In genomic region chr4:143382539-143382938, GRCh38 we compare ENCODE assay signal across 11 cellular contexts. TPM values are rescaled to one million over a fixed set of nuclear protein-coding genes. Genes with fewer than 3 reads are reported as not detected.
A peak's percentile ranks its signal among the peaks of the same experiment; 100 is the strongest.
DNase-seq lines count a peak whose midpoint lies in the region; ATAC-seq and TF ChIP-seq lines count a peak whose summit lies in the region.
"Had no signal": no experiment of that assay in that cellular context is flagged by ENCODE, and none has a peak within 500 bp of the region (broad histone marks: within the 10 kb centered on the region; RNA-seq: fewer than 3 reads in every experiment).

No MANE protein-coding gene starts in this region.

- H3K4me1 Mint-ChIP-seq in chondrocyte (ENCODE audit: low read depth) = peaks cover 63% of the 10 kb centered on the region

- no peak for TF ChIP-seq POLR2A in upper lobe of left lung (IDR thresholded peaks at IDR 0.05)

- no peaks in the 10 kb centered on the region for H3K36me3 ChIP-seq in mesenchymal stem cell (ENCODE audit: control insufficient read depth in 1 of 2, insufficient read depth in 2 of 2, low read depth in 1 of 2, low read length in 2 of 2)
- no peaks in the 10 kb centered on the region for H3K36me3 ChIP-seq in upper lobe of left lung
- H3K36me3 ChIP-seq: neutrophil had no signal

- peaks cover under 1% of the 10 kb centered on the region for H3K36me3 Mint-ChIP-seq in chondrocyte (ENCODE audit: low read depth)

- no peaks in the 10 kb centered on the region for H3K9me3 ChIP-seq in mesenchymal stem cell (ENCODE audit: control insufficient read depth, low read length)
- no peaks in the 10 kb centered on the region for H3K9me3 ChIP-seq in upper lobe of left lung
- H3K9me3 ChIP-seq: neutrophil had no signal

- no peak overlapping the region for H2AFZ ChIP-seq in mesenchymal stem cell (ENCODE audit: low read depth, low read length)

- H2AK5ac ChIP-seq in mesenchymal stem cell (ENCODE audit: low read length, severe bottlenecking) = no peak overlapping the region

- H3K4me2 ChIP-seq in mesenchymal stem cell (ENCODE audit: low read length, poor library complexity, severe bottlenecking) = peak overlapping the region; percentile 36

- H4K8ac ChIP-seq in mesenchymal stem cell (ENCODE audit: low read length) = no peak overlapping the region

- no peak overlapping the region for H2BK5ac ChIP-seq in mesenchymal stem cell (ENCODE audit: low read depth, low read length, poor library complexity, severe bottlenecking)

- H3K14ac ChIP-seq in mesenchymal stem cell (ENCODE audit: low read length in 2 of 2) = no peak overlapping the region

- no peak overlapping the region for H3K23ac ChIP-seq in mesenchymal stem cell (ENCODE audit: low read length in 2 of 2)

- peak; percentile 49 for DNase-seq in DMS 273 (lab: John Stamatoyannopoulos, UW; ENCODE audit: unreplicated experiment)
- no peak for DNase-seq in DMS 273 treated with DMSO at 0.1 percent for 48 hours (lab: John Stamatoyannopoulos, UW)
- DNase-seq in chondrocyte (ENCODE audit: low spot score) = no peak
- peak; percentile 77 for DNase-seq in mesenchymal stem cell
- DNase-seq in upper lobe of left lung = no peak
- DNase-seq in NCI-H345 (lab: John Stamatoyannopoulos, UW) = no peak
- no peak for DNase-seq in NCI-H2196 (lab: John Stamatoyannopoulos, UW; ENCODE audit: unreplicated experiment)
- DNase-seq: stimulated activated naive CD4-positive, alpha-beta T cell had no signal

- H3K27ac ChIP-seq in mesenchymal stem cell (ENCODE audit: low read length, poor library complexity, severe bottlenecking) (peak overlapping the region; percentile 10), upper lobe of left lung (peak overlapping the region in 3 of 4 donors; percentile 33 to 74 (median 66))
- H3K27ac ChIP-seq: 22Rv1, neutrophil had no signal

- H3K4me3 Mint-ChIP-seq in chondrocyte (ENCODE audit: unreplicated experiment) = peak overlapping the region; percentile 50

- H3K4me1 ChIP-seq in mesenchymal stem cell (ENCODE audit: control insufficient read depth, insufficient read depth, low read depth, low read length) (peaks cover 5% of the 10 kb centered on the region), upper lobe of left lung (peaks cover 32 to 56% (median 47%) of the 10 kb centered on the region in 4 donors)

- H3K27ac Mint-ChIP-seq in chondrocyte (ENCODE audit: unreplicated experiment) = peak overlapping the region; percentile 91

- H3K4me3 ChIP-seq in mesenchymal stem cell (ENCODE audit: insufficient read depth in 1 of 2, low read depth in 1 of 2, low read length in 2 of 2) = peak overlapping the region in 1 of 2 experiments; percentile 27
- no peak overlapping the region for H3K4me3 ChIP-seq in upper lobe of left lung

- H3K27me3 Mint-ChIP-seq in chondrocyte (ENCODE audit: low read depth) = no peaks in the 10 kb centered on the region

- H3K18ac ChIP-seq in mesenchymal stem cell (ENCODE audit: low read depth in 1 of 2, low read length in 2 of 2) = no peak overlapping the region

- no peak overlapping the region for H4K91ac ChIP-seq in mesenchymal stem cell (ENCODE audit: low read length)

- peaks cover 32% of the 10 kb centered on the region for H3K79me1 ChIP-seq in mesenchymal stem cell (replicated peaks; ENCODE audit: low read length, poor library complexity, severe bottlenecking)

- H2BK120ac ChIP-seq in mesenchymal stem cell (ENCODE audit: low read depth, low read length) = no peak overlapping the region

- TF ChIP-seq CTCF in chondrocyte (IDR thresholded peaks at IDR 0.05) (no peak), upper lobe of left lung (IDR thresholded peaks at IDR 0.05) (no peak)

- no peak for TF ChIP-seq EP300 in upper lobe of left lung (IDR thresholded peaks at IDR 0.05)

- no peak overlapping the region for H2BK15ac ChIP-seq in mesenchymal stem cell (ENCODE audit: low read depth, poor library complexity, severe bottlenecking)

- WGBS in mesenchymal stem cell = 18% methylated on average over 4 of the region's 4 CpGs
- 17 to 18% methylated on average over 4 of the region's 4 CpGs for WGBS in upper lobe of left lung, 2 donors

- H3K27me3 ChIP-seq in mesenchymal stem cell (ENCODE audit: control insufficient read depth in 1 of 2, insufficient read depth in 1 of 2, low read length in 2 of 2) (no peaks in the 10 kb centered on the region), upper lobe of left lung (no peaks in the 10 kb centered on the region)
- H3K27me3 ChIP-seq: neutrophil had no signal

- H3K9me3 Mint-ChIP-seq in chondrocyte (ENCODE audit: low read depth) = no peaks in the 10 kb centered on the region

- no peak overlapping the region for H2BK12ac ChIP-seq in mesenchymal stem cell (ENCODE audit: low read length in 2 of 2)

- H3K9ac ChIP-seq in mesenchymal stem cell (ENCODE audit: low read length) = peak overlapping the region; percentile 68

- H3K4ac ChIP-seq in mesenchymal stem cell (ENCODE audit: low read depth in 1 of 2, low read length in 2 of 2) = no peak overlapping the region

- ATAC-seq in upper lobe of left lung (ENCODE audit: low FRiP score in 2 of 2) (no peak), HG03442 (IDR thresholded peaks at IDR 0.05; ENCODE audit: unreplicated experiment) (no peak)

RNA-seq across cellular contexts. Expression of gene GAB1, which starts 45.9 kb away (rescaled TPM):
- 30.1 to 52.2 TPM (median 33.2 TPM) in 3 replicates for total RNA-seq in chondrocyte
- 13.3 TPM for polyA plus RNA-seq in mesenchymal stem cell (2013, experiment 1 of 2)
- polyA plus RNA-seq in mesenchymal stem cell (2013, experiment 2 of 2) = 13.7 TPM
- 10 to 100 TPM; 47.1 to 77.6 (median 56.9) TPM for total RNA-seq in upper lobe of left lung

Comparison
In these comparisons a context has a peak if more than half of its experiments do, and no peak if none do; other contexts are left out.
1. DNase-seq: peak in DMS 273 (single experiment) and mesenchymal stem cell (single experiment); none in DMS 273 treated with DMSO at 0.1 percent for 48 hours (single experiment), chondrocyte (single experiment), upper lobe of left lung (0 of 2), NCI-H345 (single experiment) and NCI-H2196 (single experiment).